ENCODE assay signal across 1 cellular context in the genomic region with DNA sequence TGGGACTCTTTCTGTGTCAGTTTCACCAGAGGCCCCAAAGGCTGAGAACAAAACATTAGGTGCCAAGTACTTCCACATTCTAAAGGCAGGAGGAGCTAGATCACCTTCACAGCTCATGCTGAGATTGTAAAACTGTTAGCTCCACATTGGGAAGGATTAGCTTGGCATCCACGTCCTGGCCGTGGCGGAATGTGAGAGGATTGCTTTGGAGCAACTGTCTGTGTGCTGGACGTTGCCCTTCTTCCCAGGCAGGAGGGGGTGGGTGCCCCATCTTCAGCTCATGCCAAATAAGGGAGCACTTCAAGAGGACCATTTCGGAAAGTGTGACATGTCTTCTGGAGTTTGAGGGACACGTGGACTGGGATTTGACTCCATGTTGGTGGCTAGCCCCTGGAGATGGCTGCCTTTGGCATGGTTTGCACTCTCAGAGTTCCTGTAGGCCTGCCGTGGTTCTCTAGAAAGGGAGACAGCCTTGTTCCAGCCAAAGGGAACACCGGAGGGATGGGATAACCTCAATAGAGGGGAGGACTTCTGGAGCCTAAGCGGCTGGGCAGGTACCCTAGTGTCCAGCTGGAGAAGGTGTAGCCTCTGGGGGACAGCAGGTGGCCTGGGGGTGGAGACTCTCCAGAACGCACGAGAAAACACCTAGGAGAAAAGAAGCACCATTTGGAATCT.
TF ChIP-seq lines count a peak whose summit lies in the region.

No MANE protein-coding gene starts in this region.

TF ChIP-seq in HepG2, 621 proteins besides CTCF, POLR2A, EP300 and RAD21 (continued from another document):
- TF ChIP-seq, protein P1, sequence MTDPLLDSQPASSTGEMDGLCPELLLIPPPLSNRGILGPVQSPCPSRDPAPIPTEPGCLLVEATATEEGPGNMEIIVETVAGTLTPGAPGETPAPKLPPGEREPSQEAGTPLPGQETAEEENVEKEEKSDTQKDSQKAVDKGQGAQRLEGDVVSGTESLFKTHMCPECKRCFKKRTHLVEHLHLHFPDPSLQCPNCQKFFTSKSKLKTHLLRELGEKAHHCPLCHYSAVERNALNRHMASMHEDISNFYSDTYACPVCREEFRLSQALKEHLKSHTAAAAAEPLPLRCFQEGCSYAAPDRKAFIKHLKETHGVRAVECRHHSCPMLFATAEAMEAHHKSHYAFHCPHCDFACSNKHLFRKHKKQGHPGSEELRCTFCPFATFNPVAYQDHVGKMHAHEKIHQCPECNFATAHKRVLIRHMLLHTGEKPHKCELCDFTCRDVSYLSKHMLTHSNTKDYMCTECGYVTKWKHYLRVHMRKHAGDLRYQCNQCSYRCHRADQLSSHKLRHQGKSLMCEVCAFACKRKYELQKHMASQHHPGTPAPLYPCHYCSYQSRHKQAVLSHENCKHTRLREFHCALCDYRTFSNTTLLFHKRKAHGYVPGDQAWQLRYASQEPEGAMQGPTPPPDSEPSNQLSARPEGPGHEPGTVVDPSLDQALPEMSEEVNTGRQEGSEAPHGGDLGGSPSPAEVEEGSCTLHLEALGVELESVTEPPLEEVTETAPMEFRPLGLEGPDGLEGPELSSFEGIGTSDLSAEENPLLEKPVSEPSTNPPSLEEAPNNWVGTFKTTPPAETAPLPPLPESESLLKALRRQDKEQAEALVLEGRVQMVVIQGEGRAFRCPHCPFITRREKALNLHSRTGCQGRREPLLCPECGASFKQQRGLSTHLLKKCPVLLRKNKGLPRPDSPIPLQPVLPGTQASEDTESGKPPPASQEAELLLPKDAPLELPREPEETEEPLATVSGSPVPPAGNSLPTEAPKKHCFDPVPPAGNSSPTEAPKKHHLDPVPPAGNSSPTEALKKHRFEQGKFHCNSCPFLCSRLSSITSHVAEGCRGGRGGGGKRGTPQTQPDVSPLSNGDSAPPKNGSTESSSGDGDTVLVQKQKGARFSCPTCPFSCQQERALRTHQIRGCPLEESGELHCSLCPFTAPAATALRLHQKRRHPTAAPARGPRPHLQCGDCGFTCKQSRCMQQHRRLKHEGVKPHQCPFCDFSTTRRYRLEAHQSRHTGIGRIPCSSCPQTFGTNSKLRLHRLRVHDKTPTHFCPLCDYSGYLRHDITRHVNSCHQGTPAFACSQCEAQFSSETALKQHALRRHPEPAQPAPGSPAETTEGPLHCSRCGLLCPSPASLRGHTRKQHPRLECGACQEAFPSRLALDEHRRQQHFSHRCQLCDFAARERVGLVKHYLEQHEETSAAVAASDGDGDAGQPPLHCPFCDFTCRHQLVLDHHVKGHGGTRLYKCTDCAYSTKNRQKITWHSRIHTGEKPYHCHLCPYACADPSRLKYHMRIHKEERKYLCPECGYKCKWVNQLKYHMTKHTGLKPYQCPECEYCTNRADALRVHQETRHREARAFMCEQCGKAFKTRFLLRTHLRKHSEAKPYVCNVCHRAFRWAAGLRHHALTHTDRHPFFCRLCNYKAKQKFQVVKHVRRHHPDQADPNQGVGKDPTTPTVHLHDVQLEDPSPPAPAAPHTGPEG (CRISPR knock-in tag; IDR thresholded peaks at IDR 0.05) = no peak
- TF ChIP-seq, protein P2, sequence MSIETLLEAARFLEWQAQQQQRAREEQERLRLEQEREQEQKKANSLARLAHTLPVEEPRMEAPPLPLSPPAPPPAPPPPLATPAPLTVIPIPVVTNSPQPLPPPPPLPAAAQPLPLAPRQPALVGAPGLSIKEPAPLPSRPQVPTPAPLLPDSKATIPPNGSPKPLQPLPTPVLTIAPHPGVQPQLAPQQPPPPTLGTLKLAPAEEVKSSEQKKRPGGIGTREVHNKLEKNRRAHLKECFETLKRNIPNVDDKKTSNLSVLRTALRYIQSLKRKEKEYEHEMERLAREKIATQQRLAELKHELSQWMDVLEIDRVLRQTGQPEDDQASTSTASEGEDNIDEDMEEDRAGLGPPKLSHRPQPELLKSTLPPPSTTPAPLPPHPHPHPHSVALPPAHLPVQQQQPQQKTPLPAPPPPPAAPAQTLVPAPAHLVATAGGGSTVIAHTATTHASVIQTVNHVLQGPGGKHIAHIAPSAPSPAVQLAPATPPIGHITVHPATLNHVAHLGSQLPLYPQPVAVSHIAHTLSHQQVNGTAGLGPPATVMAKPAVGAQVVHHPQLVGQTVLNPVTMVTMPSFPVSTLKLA (IDR thresholded peaks at IDR 0.05) = 0 out of 2 replicates have a peak, but pooled peaks have one; percentile 14
- TF ChIP-seq, protein P3, sequence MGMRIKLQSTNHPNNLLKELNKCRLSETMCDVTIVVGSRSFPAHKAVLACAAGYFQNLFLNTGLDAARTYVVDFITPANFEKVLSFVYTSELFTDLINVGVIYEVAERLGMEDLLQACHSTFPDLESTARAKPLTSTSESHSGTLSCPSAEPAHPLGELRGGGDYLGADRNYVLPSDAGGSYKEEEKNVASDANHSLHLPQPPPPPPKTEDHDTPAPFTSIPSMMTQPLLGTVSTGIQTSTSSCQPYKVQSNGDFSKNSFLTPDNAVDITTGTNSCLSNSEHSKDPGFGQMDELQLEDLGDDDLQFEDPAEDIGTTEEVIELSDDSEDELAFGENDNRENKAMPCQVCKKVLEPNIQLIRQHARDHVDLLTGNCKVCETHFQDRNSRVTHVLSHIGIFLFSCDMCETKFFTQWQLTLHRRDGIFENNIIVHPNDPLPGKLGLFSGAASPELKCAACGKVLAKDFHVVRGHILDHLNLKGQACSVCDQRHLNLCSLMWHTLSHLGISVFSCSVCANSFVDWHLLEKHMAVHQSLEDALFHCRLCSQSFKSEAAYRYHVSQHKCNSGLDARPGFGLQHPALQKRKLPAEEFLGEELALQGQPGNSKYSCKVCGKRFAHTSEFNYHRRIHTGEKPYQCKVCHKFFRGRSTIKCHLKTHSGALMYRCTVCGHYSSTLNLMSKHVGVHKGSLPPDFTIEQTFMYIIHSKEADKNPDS (CRISPR knock-in tag; IDR thresholded peaks at IDR 0.05) = no peak
- 0 out of 2 replicates have a peak, but pooled peaks have one; percentile 26 for TF ChIP-seq SAP130 (CRISPR knock-in tag; IDR thresholded peaks at IDR 0.05; ENCODE audit: low read depth)
- TF ChIP-seq, protein P4, sequence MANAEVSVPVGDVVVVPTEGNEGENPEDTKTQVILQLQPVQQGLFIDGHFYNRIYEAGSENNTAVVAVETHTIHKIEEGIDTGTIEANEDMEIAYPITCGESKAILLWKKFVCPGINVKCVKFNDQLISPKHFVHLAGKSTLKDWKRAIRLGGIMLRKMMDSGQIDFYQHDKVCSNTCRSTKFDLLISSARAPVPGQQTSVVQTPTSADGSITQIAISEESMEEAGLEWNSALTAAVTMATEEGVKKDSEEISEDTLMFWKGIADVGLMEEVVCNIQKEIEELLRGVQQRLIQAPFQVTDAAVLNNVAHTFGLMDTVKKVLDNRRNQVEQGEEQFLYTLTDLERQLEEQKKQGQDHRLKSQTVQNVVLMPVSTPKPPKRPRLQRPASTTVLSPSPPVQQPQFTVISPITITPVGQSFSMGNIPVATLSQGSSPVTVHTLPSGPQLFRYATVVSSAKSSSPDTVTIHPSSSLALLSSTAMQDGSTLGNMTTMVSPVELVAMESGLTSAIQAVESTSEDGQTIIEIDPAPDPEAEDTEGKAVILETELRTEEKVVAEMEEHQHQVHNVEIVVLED (CRISPR knock-in tag; IDR thresholded peaks at IDR 0.05; ENCODE audit: borderline replicate concordance) = no peak
- TF ChIP-seq ZNF761 (CRISPR knock-in tag; conservative IDR thresholded peaks at IDR 0.05) = no peak
- TF ChIP-seq ZNF234 (CRISPR knock-in tag; conservative IDR thresholded peaks at IDR 0.05) = no peak
- 0 out of 2 replicates have a peak, but pooled peaks have one; percentile 1 for TF ChIP-seq FOXO1 (CRISPR knock-in tag; IDR thresholded peaks at IDR 0.05)
- TF ChIP-seq YY1 (IDR thresholded peaks at IDR 0.05; ENCODE audit: insufficient read depth, insufficient replicate concordance, low read depth, low read length) = no peak
- 0 out of 2 replicates have a peak, but pooled peaks have one; percentile 16 for TF ChIP-seq THAP11 (CRISPR knock-in tag; IDR thresholded peaks at IDR 0.05)
- TF ChIP-seq ZNF460 (CRISPR knock-in tag; IDR thresholded peaks at IDR 0.05; ENCODE audit: borderline replicate concordance) = no peak
- TF ChIP-seq ETV5 (CRISPR knock-in tag; IDR thresholded peaks at IDR 0.05; ENCODE audit: borderline replicate concordance) = no peak
- no peak for TF ChIP-seq ZNF788 (CRISPR knock-in tag; IDR thresholded peaks at IDR 0.05; ENCODE audit: borderline replicate concordance)
- TF ChIP-seq, protein P5, sequence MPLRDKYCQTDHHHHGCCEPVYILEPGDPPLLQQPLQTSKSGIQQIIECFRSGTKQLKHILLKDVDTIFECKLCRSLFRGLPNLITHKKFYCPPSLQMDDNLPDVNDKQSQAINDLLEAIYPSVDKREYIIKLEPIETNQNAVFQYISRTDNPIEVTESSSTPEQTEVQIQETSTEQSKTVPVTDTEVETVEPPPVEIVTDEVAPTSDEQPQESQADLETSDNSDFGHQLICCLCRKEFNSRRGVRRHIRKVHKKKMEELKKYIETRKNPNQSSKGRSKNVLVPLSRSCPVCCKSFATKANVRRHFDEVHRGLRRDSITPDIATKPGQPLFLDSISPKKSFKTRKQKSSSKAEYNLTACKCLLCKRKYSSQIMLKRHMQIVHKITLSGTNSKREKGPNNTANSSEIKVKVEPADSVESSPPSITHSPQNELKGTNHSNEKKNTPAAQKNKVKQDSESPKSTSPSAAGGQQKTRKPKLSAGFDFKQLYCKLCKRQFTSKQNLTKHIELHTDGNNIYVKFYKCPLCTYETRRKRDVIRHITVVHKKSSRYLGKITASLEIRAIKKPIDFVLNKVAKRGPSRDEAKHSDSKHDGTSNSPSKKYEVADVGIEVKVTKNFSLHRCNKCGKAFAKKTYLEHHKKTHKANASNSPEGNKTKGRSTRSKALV (CRISPR knock-in tag; IDR thresholded peaks at IDR 0.05) = no peak
- TF ChIP-seq TEAD3 (CRISPR knock-in tag; optimal IDR thresholded peaks at IDR 0.05; ENCODE audit: borderline replicate concordance) = peak; percentile 44
- TF ChIP-seq PITX1 (CRISPR knock-in tag; IDR thresholded peaks at IDR 0.05) = peak; percentile 31; the same call in 1 of the 2 replicates
- TF ChIP-seq ZNF343 (CRISPR knock-in tag; IDR thresholded peaks at IDR 0.05) = no peak
- TF ChIP-seq NCOR1 (IDR thresholded peaks at IDR 0.05; ENCODE audit: borderline replicate concordance, low read length) = no peak
- TF ChIP-seq HDAC1 (CRISPR knock-in tag; IDR thresholded peaks at IDR 0.05) = no peak
- TF ChIP-seq PHF8 (CRISPR knock-in tag; IDR thresholded peaks at IDR 0.05) = no peak
- TF ChIP-seq ZNF124 (CRISPR knock-in tag; IDR thresholded peaks at IDR 0.05) = 0 out of 2 replicates have a peak, but pooled peaks have one; percentile 26
- no peak for TF ChIP-seq ZNF121 (CRISPR knock-in tag; IDR thresholded peaks at IDR 0.05)
- TF ChIP-seq MXD4 (CRISPR knock-in tag; IDR thresholded peaks at IDR 0.05) = 0 out of 2 replicates have a peak, but pooled peaks have one; percentile 36
- 0 out of 2 replicates have a peak, but pooled peaks have one; percentile 19 for TF ChIP-seq MIXL1 (CRISPR knock-in tag; IDR thresholded peaks at IDR 0.05)
- TF ChIP-seq ZFX (CRISPR knock-in tag; IDR thresholded peaks at IDR 0.05; ENCODE audit: low read depth) = peak; percentile 54; the same call in 1 of the 2 replicates
- TF ChIP-seq, protein P6, sequence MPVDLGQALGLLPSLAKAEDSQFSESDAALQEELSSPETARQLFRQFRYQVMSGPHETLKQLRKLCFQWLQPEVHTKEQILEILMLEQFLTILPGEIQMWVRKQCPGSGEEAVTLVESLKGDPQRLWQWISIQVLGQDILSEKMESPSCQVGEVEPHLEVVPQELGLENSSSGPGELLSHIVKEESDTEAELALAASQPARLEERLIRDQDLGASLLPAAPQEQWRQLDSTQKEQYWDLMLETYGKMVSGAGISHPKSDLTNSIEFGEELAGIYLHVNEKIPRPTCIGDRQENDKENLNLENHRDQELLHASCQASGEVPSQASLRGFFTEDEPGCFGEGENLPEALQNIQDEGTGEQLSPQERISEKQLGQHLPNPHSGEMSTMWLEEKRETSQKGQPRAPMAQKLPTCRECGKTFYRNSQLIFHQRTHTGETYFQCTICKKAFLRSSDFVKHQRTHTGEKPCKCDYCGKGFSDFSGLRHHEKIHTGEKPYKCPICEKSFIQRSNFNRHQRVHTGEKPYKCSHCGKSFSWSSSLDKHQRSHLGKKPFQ (CRISPR knock-in tag; IDR thresholded peaks at IDR 0.05; ENCODE audit: insufficient replicate concordance) = no peak
- 0 out of 2 replicates have a peak, but pooled peaks have one; percentile 22 for TF ChIP-seq GATAD2A (CRISPR knock-in tag; IDR thresholded peaks at IDR 0.05)
- TF ChIP-seq POLR2G (IDR thresholded peaks at IDR 0.05; ENCODE audit: low read depth, low read length) = no peak
- peak; percentile 50 for TF ChIP-seq STAG1 (CRISPR knock-in tag; IDR thresholded peaks at IDR 0.05)
- no peak for TF ChIP-seq SNAPC2 (CRISPR knock-in tag; IDR thresholded peaks at IDR 0.05)
- no peak for TF ChIP-seq ZNF672 (CRISPR knock-in tag; IDR thresholded peaks at IDR 0.05)
- TF ChIP-seq, protein P7, sequence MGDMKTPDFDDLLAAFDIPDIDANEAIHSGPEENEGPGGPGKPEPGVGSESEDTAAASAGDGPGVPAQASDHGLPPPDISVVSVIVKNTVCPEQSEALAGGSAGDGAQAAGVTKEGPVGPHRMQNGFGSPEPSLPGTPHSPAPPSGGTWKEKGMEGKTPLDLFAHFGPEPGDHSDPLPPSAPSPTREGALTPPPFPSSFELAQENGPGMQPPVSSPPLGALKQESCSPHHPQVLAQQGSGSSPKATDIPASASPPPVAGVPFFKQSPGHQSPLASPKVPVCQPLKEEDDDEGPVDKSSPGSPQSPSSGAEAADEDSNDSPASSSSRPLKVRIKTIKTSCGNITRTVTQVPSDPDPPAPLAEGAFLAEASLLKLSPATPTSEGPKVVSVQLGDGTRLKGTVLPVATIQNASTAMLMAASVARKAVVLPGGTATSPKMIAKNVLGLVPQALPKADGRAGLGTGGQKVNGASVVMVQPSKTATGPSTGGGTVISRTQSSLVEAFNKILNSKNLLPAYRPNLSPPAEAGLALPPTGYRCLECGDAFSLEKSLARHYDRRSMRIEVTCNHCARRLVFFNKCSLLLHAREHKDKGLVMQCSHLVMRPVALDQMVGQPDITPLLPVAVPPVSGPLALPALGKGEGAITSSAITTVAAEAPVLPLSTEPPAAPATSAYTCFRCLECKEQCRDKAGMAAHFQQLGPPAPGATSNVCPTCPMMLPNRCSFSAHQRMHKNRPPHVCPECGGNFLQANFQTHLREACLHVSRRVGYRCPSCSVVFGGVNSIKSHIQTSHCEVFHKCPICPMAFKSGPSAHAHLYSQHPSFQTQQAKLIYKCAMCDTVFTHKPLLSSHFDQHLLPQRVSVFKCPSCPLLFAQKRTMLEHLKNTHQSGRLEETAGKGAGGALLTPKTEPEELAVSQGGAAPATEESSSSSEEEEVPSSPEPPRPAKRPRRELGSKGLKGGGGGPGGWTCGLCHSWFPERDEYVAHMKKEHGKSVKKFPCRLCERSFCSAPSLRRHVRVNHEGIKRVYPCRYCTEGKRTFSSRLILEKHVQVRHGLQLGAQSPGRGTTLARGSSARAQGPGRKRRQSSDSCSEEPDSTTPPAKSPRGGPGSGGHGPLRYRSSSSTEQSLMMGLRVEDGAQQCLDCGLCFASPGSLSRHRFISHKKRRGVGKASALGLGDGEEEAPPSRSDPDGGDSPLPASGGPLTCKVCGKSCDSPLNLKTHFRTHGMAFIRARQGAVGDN (CRISPR knock-in tag; IDR thresholded peaks at IDR 0.05) = peak; percentile 68
- TF ChIP-seq SAFB2 (CRISPR knock-in tag; IDR thresholded peaks at IDR 0.05; ENCODE audit: borderline replicate concordance, low read depth) = 0 out of 2 replicates have a peak, but pooled peaks have one; percentile 30
- no peak for TF ChIP-seq JUND (CRISPR knock-in tag; IDR thresholded peaks at IDR 0.05)
- TF ChIP-seq NFRKB (IDR thresholded peaks at IDR 0.05) = no peak
- 0 out of 2 replicates have a peak, but pooled peaks have one; percentile 10 for TF ChIP-seq ZNF501 (CRISPR knock-in tag; IDR thresholded peaks at IDR 0.05)
- TF ChIP-seq SRF (IDR thresholded peaks at IDR 0.05; ENCODE audit: low read depth, low read length) = peak; percentile 33; the same call in 1 of the 2 replicates
- TF ChIP-seq CREB1 (IDR thresholded peaks at IDR 0.05) = no peak
- no peak for TF ChIP-seq CREB1 (CRISPR knock-in tag; IDR thresholded peaks at IDR 0.05)
- TF ChIP-seq POLR2AphosphoS5 (IDR thresholded peaks at IDR 0.05; ENCODE audit: low read depth, low read length) = no peak
